ENCODE assay signal across 1 cellular context in genomic region chr11:64883575-64883974, GRCh38.
TF ChIP-seq lines count a peak whose summit lies in the region.

No MANE protein-coding gene starts in this region.

TF ChIP-seq in HepG2, 621 proteins besides CTCF, POLR2A, EP300 and RAD21:
- TF ChIP-seq ATF1 (CRISPR knock-in tag; IDR thresholded peaks at IDR 0.05) (no peak), MLXIP (CRISPR knock-in tag; IDR thresholded peaks at IDR 0.05; ENCODE audit: borderline replicate concordance) (no peak), BRCA1 (CRISPR knock-in tag; IDR thresholded peaks at IDR 0.05) (no peak), ZNF33B (CRISPR knock-in tag; IDR thresholded peaks at IDR 0.05) (no peak), ZKSCAN1 (IDR thresholded peaks at IDR 0.05; ENCODE audit: low read length) (no peak), HDAC6 (IDR thresholded peaks at IDR 0.05; ENCODE audit: low read depth, low read length) (no peak), ZNF12 (CRISPR knock-in tag; IDR thresholded peaks at IDR 0.05) (no peak), HOXA5 (CRISPR knock-in tag; IDR thresholded peaks at IDR 0.05) (no peak), TOE1 (CRISPR knock-in tag; IDR thresholded peaks at IDR 0.05) (no peak), MTA1 (CRISPR knock-in tag; IDR thresholded peaks at IDR 0.05; ENCODE audit: borderline replicate concordance) (no peak), HOXD1 (CRISPR knock-in tag; IDR thresholded peaks at IDR 0.05) (no peak), TMF1 (CRISPR knock-in tag; IDR thresholded peaks at IDR 0.05; ENCODE audit: low read depth) (no peak), ZFP36 (IDR thresholded peaks at IDR 0.05; ENCODE audit: borderline replicate concordance, low read depth, low read length, partially characterized antibody) (no peak), BRD4 (CRISPR knock-in tag; IDR thresholded peaks at IDR 0.05) (no peak), ZNF282 (IDR thresholded peaks at IDR 0.05; ENCODE audit: partially characterized antibody) (no peak), ZBTB49 (CRISPR knock-in tag; IDR thresholded peaks at IDR 0.05; ENCODE audit: borderline replicate concordance) (no peak), SUZ12 (IDR thresholded peaks at IDR 0.05; ENCODE audit: low read depth, low read length) (no peak), HNF1A (IDR thresholded peaks at IDR 0.05; ENCODE audit: low read depth) (no peak), HNF1A (CRISPR knock-in tag; IDR thresholded peaks at IDR 0.05; ENCODE audit: borderline replicate concordance) (no peak)
